ENCODE assay signal across 21 cellular contexts in genomic region chr15:35299059-35299735, GRCh38.
DNase-seq lines count a peak whose midpoint lies in the region; ATAC-seq, FAIRE-seq and TF ChIP-seq lines count a peak whose summit lies in the region.
"Had no signal": no experiment of that assay in that cellular context is flagged by ENCODE, and none has a peak within 500 bp of the region (broad histone marks: within the 10 kb centered on the region; RNA-seq: fewer than 3 reads in every experiment).

No MANE protein-coding gene starts in this region.

- no peak for TF ChIP-seq POLR2A in H54 (IDR thresholded peaks at IDR 0.05; ENCODE audit: low read depth, low read length)

- ATAC-seq in HG02885 (IDR thresholded peaks at IDR 0.05; ENCODE audit: poor library complexity, unreplicated experiment) (no peak), HG03025 (IDR thresholded peaks at IDR 0.05; ENCODE audit: low FRiP score, unreplicated experiment) (no peak)
- ATAC-seq: A549 had no signal

- H3K27ac ChIP-seq in kidney (ENCODE audit: low read depth in 2 of 2, low read length in 2 of 2), result no peak overlapping the region
- H3K27ac ChIP-seq in osteoblast (ENCODE audit: low read depth, low read length), result no peak overlapping the region
- H3K27ac ChIP-seq: A549, GM23248 had no signal

- H3K79me2 ChIP-seq in osteoblast (ENCODE audit: insufficient read depth, low read length), result no peaks in the 10 kb centered on the region

- H3K27me3 ChIP-seq in osteoblast (ENCODE audit: insufficient read depth, low read length) (no peaks in the 10 kb centered on the region), BE2C (no peaks in the 10 kb centered on the region)

- H3K4me1 ChIP-seq in kidney (ENCODE audit: control insufficient read depth in 1 of 2, insufficient read depth in 1 of 2, low read depth in 1 of 2, low read length in 2 of 2) (no peaks in the 10 kb centered on the region), osteoblast (ENCODE audit: insufficient read depth, low read length) (no peaks in the 10 kb centered on the region), BE2C (peaks cover 10% of the 10 kb centered on the region)
- H3K4me1 ChIP-seq: A549, HAP-1 had no signal

- intact Hi-C loops in kidney (cut with DNase I), result loop anchor here (10.0 kb wide), 1 partner anchor 146 kb away; no protein-coding TSS in a partner anchor

- H3K36me3 ChIP-seq in kidney (ENCODE audit: control insufficient read depth in 1 of 2, insufficient read depth in 2 of 2, low read length in 2 of 2) (no peaks in the 10 kb centered on the region), osteoblast (ENCODE audit: insufficient read depth, low read length) (no peaks in the 10 kb centered on the region), BE2C (peaks cover 7% of the 10 kb centered on the region)
- H3K36me3 ChIP-seq: HAP-1 had no signal

- no peak for TF ChIP-seq CTCF in kidney (IDR thresholded peaks at IDR 0.05; ENCODE audit: borderline replicate concordance, extremely low read depth, insufficient read depth)
- no peak for TF ChIP-seq CTCF in osteoblast (IDR thresholded peaks at IDR 0.05; ENCODE audit: extremely low read depth, low read depth, low read length)
- TF ChIP-seq CTCF in BE2C (IDR thresholded peaks at IDR 0.05; ENCODE audit: low read depth, low read length), result no peak

- H3K9ac ChIP-seq in kidney (ENCODE audit: low read length in 2 of 2), result no peak overlapping the region
- H3K9ac ChIP-seq: GM23248 had no signal

- H3K9me3 ChIP-seq in kidney (ENCODE audit: control insufficient read depth in 1 of 2, low read length in 2 of 2) (no peaks in the 10 kb centered on the region), osteoblast (ENCODE audit: low read depth, low read length) (no peaks in the 10 kb centered on the region), BE2C (no peaks in the 10 kb centered on the region)
- H3K9me3 ChIP-seq: A549, HAP-1 had no signal

- H4K20me1 ChIP-seq in osteoblast (ENCODE audit: insufficient read depth, low read length), result no peaks in the 10 kb centered on the region

- FAIRE-seq in H54 (lab: Jason Lieb, UNC), result peak; percentile 30
- FAIRE-seq in kidney (lab: Jason Lieb, UNC), result no peak
- FAIRE-seq: A549, GM12891 had no signal

- H3K4me3 ChIP-seq in kidney (ENCODE audit: low read length in 2 of 2) (no peak overlapping the region), osteoblast (ENCODE audit: insufficient read depth, low read length) (no peak overlapping the region), BE2C (ENCODE audit: low read depth, low read length) (no peak overlapping the region)
- H3K4me3 ChIP-seq: A549, GM23248, HAP-1 had no signal

- DNase-seq in H54 (ENCODE audit: insufficient read length, low spot score) (no peak), kidney (peak; percentile 52), osteoblast (ENCODE audit: insufficient read length, low spot score, missing footprints) (peak; percentile 52), BE2C (no peak)
- DNase-seq: 8988T; ACHN; AML-193; C1 segment of cervical spinal cord; Calu3; CD4-positive, alpha-beta memory T cell; COR-L47; DMS53; DMS79 treated with DMSO at 0.1 percent for 48 hours; GF-D8; GM23248; HFFc6 had no signal

- H3K4me2 ChIP-seq in osteoblast (ENCODE audit: insufficient read depth, low read length), result no peak overlapping the region
- H3K4me2 ChIP-seq: A549 had no signal

- no peak overlapping the region for H2AFZ ChIP-seq in osteoblast (ENCODE audit: low read length)
- H2AFZ ChIP-seq: GM23248 had no signal

Comparison
In these comparisons a context has a peak if more than half of its experiments do, and no peak if none do; other contexts are left out.
1. DNase-seq: peak in kidney (single experiment) and osteoblast (single experiment); none in H54 (single experiment) and BE2C (single experiment).